15 cellular contexts compared by ENCODE assay signal in genomic region chr7:156942708-156943090, GRCh38. TPM values are rescaled to one million over a fixed set of nuclear protein-coding genes. Genes with fewer than 3 reads are reported as not detected.
DNase-seq lines count a peak whose midpoint lies in the region; ATAC-seq and TF ChIP-seq lines count a peak whose summit lies in the region.
"Had no signal": no experiment of that assay in that cellular context is flagged by ENCODE, and none has a peak within 500 bp of the region (broad histone marks: within the 10 kb centered on the region; RNA-seq: fewer than 3 reads in every experiment).

No MANE protein-coding gene starts in this region.

- H3K4me1 Mint-ChIP-seq in activated CD8-positive, alpha-beta memory T cell treated with anti-CD3 and anti-CD28 coated beads, Interleukin-2, amount 10 ng/mL, durations not matched to agents 7 days and 5 days = peaks cover 15% of the 10 kb centered on the region

- H3K27me3 ChIP-seq in RWPE2 (ENCODE audit: insufficient read depth, poor library complexity, severe bottlenecking) (no peaks in the 10 kb centered on the region), foreskin keratinocyte (no peaks in the 10 kb centered on the region)

- CTCF ChIA-PET in activated CD8-positive, alpha-beta memory T cell treated with anti-CD3 and anti-CD28 coated beads, Interleukin-2, amount 10 ng/mL, durations not matched to agents 7 days and 5 days (lab: Charles Lee) = interaction anchor here (1.2 to 1.3 kb wide), 2 partner anchors 10 to 11 kb away, joined by 3 read pairs; no protein-coding TSS in a partner anchor

- H3K4me3 ChIP-seq in RWPE2 (ENCODE audit: severe bottlenecking) = no peak overlapping the region
- H3K4me3 ChIP-seq: sigmoid colon, transverse colon had no signal

- no peak overlapping the region for H3K4me3 Mint-ChIP-seq in activated CD8-positive, alpha-beta memory T cell treated with anti-CD3 and anti-CD28 coated beads, Interleukin-2, amount 10 ng/mL, durations not matched to agents 7 days and 5 days
- H3K4me3 Mint-ChIP-seq: T-helper 1 cell treated with Interleukin-12 subunit alpha and Interleukin-12 subunit beta and Interleukin-4 antibody, amounts not matched to agents 30 μg/mL and 1 μg/mL, for 36 hours had no signal

- H3K9me3 Mint-ChIP-seq in activated CD8-positive, alpha-beta memory T cell treated with anti-CD3 and anti-CD28 coated beads, Interleukin-2, amount 10 ng/mL, durations not matched to agents 7 days and 5 days (ENCODE audit: low read depth) = peaks cover 16% of the 10 kb centered on the region

- peaks cover 17% of the 10 kb centered on the region for H3K36me3 Mint-ChIP-seq in activated CD8-positive, alpha-beta memory T cell treated with anti-CD3 and anti-CD28 coated beads, Interleukin-2, amount 10 ng/mL, durations not matched to agents 7 days and 5 days

- no peaks in the 10 kb centered on the region for H3K36me3 ChIP-seq in RWPE2 (ENCODE audit: low read depth)
- H3K36me3 ChIP-seq: sigmoid colon, transverse colon had no signal

- no peak for TF ChIP-seq CTCF in RWPE2 (IDR thresholded peaks at IDR 0.05; ENCODE audit: poor library complexity, severe bottlenecking)
- TF ChIP-seq CTCF in foreskin keratinocyte (conservative IDR thresholded peaks at IDR 0.05) = no peak

- H3K4me1 ChIP-seq in RWPE2 (ENCODE audit: insufficient read depth, poor library complexity, severe bottlenecking) = no peaks in the 10 kb centered on the region
- H3K4me1 ChIP-seq in foreskin keratinocyte = peaks cover 8% of the 10 kb centered on the region
- H3K4me1 ChIP-seq: sigmoid colon, transverse colon had no signal

- peaks cover 48% of the 10 kb centered on the region for H3K27me3 Mint-ChIP-seq in activated CD8-positive, alpha-beta memory T cell treated with anti-CD3 and anti-CD28 coated beads, Interleukin-2, amount 10 ng/mL, durations not matched to agents 7 days and 5 days

- no peaks in the 10 kb centered on the region for H3K9me3 ChIP-seq in RWPE2 (ENCODE audit: severe bottlenecking)
- H3K9me3 ChIP-seq: sigmoid colon, transverse colon had no signal

- ATAC-seq in activated CD8-positive, alpha-beta memory T cell treated with anti-CD3 and anti-CD28 coated beads, Interleukin-2, amount 10 ng/mL, durations not matched to agents 7 days and 5 days = peak; percentile 59
- ATAC-seq in RWPE2 (ENCODE audit: low read depth) (no peak), foreskin keratinocyte (peak; percentile 80), GM21786 (IDR thresholded peaks at IDR 0.05; ENCODE audit: unreplicated experiment) (no peak)

- H3K27ac Mint-ChIP-seq in activated CD8-positive, alpha-beta memory T cell treated with anti-CD3 and anti-CD28 coated beads, Interleukin-2, amount 10 ng/mL, durations not matched to agents 7 days and 5 days = no peak overlapping the region
- H3K27ac Mint-ChIP-seq: T-helper 1 cell treated with Interleukin-12 subunit alpha and Interleukin-12 subunit beta and Interleukin-4 antibody, amounts not matched to agents 30 μg/mL and 1 μg/mL, for 36 hours had no signal

- H3K27ac ChIP-seq in RWPE2 (ENCODE audit: poor library complexity, severe bottlenecking) (no peak overlapping the region), foreskin keratinocyte (peak overlapping the region; percentile 78)
- H3K27ac ChIP-seq: sigmoid colon, transverse colon had no signal

- DNase-seq in activated CD8-positive, alpha-beta memory T cell treated with anti-CD3 and anti-CD28 coated beads, Interleukin-2, amount 10 ng/mL, durations not matched to agents 7 days and 5 days = no peak
- no peak for DNase-seq in activated CD8-positive, alpha-beta memory T cell treated with anti-CD3 and anti-CD28 coated beads, Interleukin-2, amount 50 U/mL, for 4 hours
- DNase-seq in RWPE2 (ENCODE audit: low spot score) (peak; percentile 55), foreskin keratinocyte (peak in 1 of 2 donors; percentile 38), retina (peak; percentile 46), NCI-H526 (lab: John Stamatoyannopoulos, UW) (no peak), T-helper 9 cell (no peak)
- DNase-seq: ACHN, DMS153, erythroblast, NCI-H1930, sigmoid colon, transverse colon had no signal

RNA-seq across cellular contexts. Expression of gene NOM1, which starts 6.8 kb away (rescaled TPM):
- 10 to 100 TPM; 31.9 to 35.0 TPM for total RNA-seq in activated CD8-positive, alpha-beta memory T cell treated with anti-CD3 and anti-CD28 coated beads, Interleukin-2, amount 10 ng/mL, durations not matched to agents 7 days and 5 days
- total RNA-seq in foreskin keratinocyte = 22.9 and 26.2 TPM in 2 replicates
- polyA plus RNA-seq in foreskin keratinocyte = 9.1 and 9.7 TPM in 2 replicates

RNA-seq across cellular contexts. Expression of gene LMBR1, which starts 49.7 kb away (rescaled TPM):
- 10 to 100 TPM; 64.0 to 69.8 TPM for total RNA-seq in activated CD8-positive, alpha-beta memory T cell treated with anti-CD3 and anti-CD28 coated beads, Interleukin-2, amount 10 ng/mL, durations not matched to agents 7 days and 5 days
- 37.4 and 39.3 TPM in 2 replicates for total RNA-seq in foreskin keratinocyte
- polyA plus RNA-seq in foreskin keratinocyte = 11.2 and 13.1 TPM in 2 replicates

Comparison
In these comparisons a context has a peak if more than half of its experiments do, and no peak if none do; other contexts are left out.
1. ATAC-seq: peak in activated CD8-positive, alpha-beta memory T cell treated with anti-CD3 and anti-CD28 coated beads, Interleukin-2, amount 10 ng/mL, durations not matched to agents 7 days and 5 days (single experiment) and foreskin keratinocyte (single experiment); none in RWPE2 (single experiment) and GM21786 (single experiment).
2. DNase-seq: peak in RWPE2 (single experiment) and retina (single experiment); none in activated CD8-positive, alpha-beta memory T cell treated with anti-CD3 and anti-CD28 coated beads, Interleukin-2, amount 10 ng/mL, durations not matched to agents 7 days and 5 days (single experiment), activated CD8-positive, alpha-beta memory T cell treated with anti-CD3 and anti-CD28 coated beads, Interleukin-2, amount 50 U/mL, for 4 hours (single experiment), NCI-H526 (0 of 2) and T-helper 9 cell (single experiment).